Comparison of ENCODE assay signal across 9 cellular contexts in the genomic region with DNA sequence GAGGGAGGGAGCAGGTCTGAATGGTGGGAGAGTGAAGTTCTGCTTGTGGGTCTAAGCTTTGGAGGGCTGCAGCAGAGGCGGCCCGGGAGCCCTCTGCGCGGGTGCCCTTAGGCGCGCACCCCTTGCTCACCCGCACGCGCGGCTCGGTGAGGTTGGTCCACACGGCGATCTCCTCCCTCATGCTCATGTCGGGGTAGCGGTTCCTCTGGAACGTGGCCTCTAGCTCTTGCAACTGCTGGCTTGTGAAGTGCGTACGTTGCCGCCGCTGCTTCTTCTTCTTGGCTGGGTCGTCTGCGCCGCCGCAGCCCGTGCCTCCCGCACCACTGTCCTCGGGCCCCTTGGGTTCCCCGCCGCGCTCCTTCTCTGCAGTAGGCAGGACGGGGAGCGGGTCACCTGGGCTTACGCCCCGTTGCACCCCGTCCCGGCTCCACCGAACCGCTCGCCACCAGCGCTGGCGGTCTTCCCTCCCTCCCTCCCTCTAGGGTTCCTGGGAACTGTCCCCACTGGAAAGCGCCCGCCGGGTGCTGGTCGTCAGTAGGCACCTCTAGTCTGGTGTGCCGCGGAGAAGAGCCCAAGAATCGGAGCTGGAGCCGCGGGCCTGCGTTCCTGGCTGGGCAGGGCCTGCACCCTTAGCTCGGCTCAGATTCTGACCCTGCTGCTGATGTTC. TPM values are rescaled to one million over a fixed set of nuclear protein-coding genes. Genes with fewer than 3 reads are reported as not detected.
DNase-seq lines count a peak whose midpoint lies in the region; TF ChIP-seq lines count a peak whose summit lies in the region.
"Had no signal": no experiment of that assay in that cellular context is flagged by ENCODE, and none has a peak within 500 bp of the region (broad histone marks: within the 10 kb centered on the region; RNA-seq: fewer than 3 reads in every experiment).

No MANE protein-coding gene starts in this region.

- H3K4me1 Mint-ChIP-seq in endodermal cell: peaks cover 30% of the 10 kb centered on the region

- H3K4me3 Mint-ChIP-seq in endodermal cell: peak overlapping the region; percentile 60

- WGBS in endodermal cell (ENCODE audit: insufficient coverage in 1 of 2, insufficient read length in 1 of 2), 2 experiments: 3 to 5% methylated on average over 19 to 52 of the region's 52 CpGs

- H3K4me2 ChIP-seq in PC-9: peak overlapping the region; percentile 92
- H3K4me2 ChIP-seq in parathyroid adenoma (ENCODE audit: low read length): peak overlapping the region; percentile 67

- no peaks in the 10 kb centered on the region for H3K9me3 ChIP-seq in PC-9 (ENCODE audit: insufficient read depth, low read depth)
- H3K9me3 ChIP-seq in endodermal cell (ENCODE audit: control insufficient read depth, low read length): no peaks in the 10 kb centered on the region
- H3K9me3 ChIP-seq in parathyroid adenoma (ENCODE audit: control insufficient read depth, low read length): no peaks in the 10 kb centered on the region

- BruUV-seq in PC-9 (replicated peaks; lab: Mats Ljungman, UMichigan): no TSS peak

- POLR2A ChIA-PET in PC-9 (lab: Charles Lee; ENCODE audit: unreplicated experiment): no interaction called here

- peaks cover 48% of the 10 kb centered on the region for H3K79me2 ChIP-seq in PC-9 (ENCODE audit: low read depth)
- no peaks in the 10 kb centered on the region for H3K79me2 ChIP-seq in parathyroid adenoma

- no peaks in the 10 kb centered on the region for H3K36me3 ChIP-seq in PC-9 (ENCODE audit: low read depth)
- peaks cover 3% of the 10 kb centered on the region for H3K36me3 ChIP-seq in endodermal cell (ENCODE audit: control insufficient read depth, insufficient read depth, low read length)
- H3K36me3 ChIP-seq in parathyroid adenoma (ENCODE audit: control insufficient read depth, insufficient read depth, low read length): no peaks in the 10 kb centered on the region

- H3K9me2 ChIP-seq in PC-9 (ENCODE audit: insufficient read depth): no peaks in the 10 kb centered on the region

- H3K27ac Mint-ChIP-seq in endodermal cell: no peak overlapping the region

- H4K20me1 ChIP-seq in PC-9 (ENCODE audit: insufficient read depth): no peaks in the 10 kb centered on the region

- TF ChIP-seq CTCF in PC-9 (conservative IDR thresholded peaks at IDR 0.05) (no peak), endodermal cell (conservative IDR thresholded peaks at IDR 0.05) (no peak), parathyroid adenoma (IDR thresholded peaks at IDR 0.05) (no peak)

- H3K4me1 ChIP-seq in PC-9 (replicated peaks; ENCODE audit: insufficient read depth) (peaks cover 17% of the 10 kb centered on the region), endodermal cell (ENCODE audit: control insufficient read depth, insufficient read depth, low read length) (no peaks in the 10 kb centered on the region), parathyroid adenoma (peaks cover 3% of the 10 kb centered on the region)

- CTCF ChIA-PET in PC-9 (lab: Charles Lee): no interaction called here

- DNase-seq in ELF-1 (ENCODE audit: low read depth, low spot score) (peak; percentile 85), PC-9 (no peak), endodermal cell (peak; percentile 89), NCI-H1105 (lab: John Stamatoyannopoulos, UW) (no peak), D341Med (ENCODE audit: low spot score) (no peak), cortex of kidney (lab: John Stamatoyannopoulos, UW) (no peak), UCSD-AML1 (lab: John Stamatoyannopoulos, UW; ENCODE audit: unreplicated experiment) (no peak)
- DNase-seq: midbrain had no signal

- H3K27me3 ChIP-seq in PC-9 (ENCODE audit: insufficient read depth, low read depth) (no peaks in the 10 kb centered on the region), endodermal cell (ENCODE audit: control insufficient read depth, insufficient read depth, low read length, poor library complexity, severe bottlenecking) (peaks cover 96% of the 10 kb centered on the region), parathyroid adenoma (ENCODE audit: control insufficient read depth, insufficient read depth, low read length) (peaks cover 34% of the 10 kb centered on the region)

- H3K9me3 Mint-ChIP-seq in endodermal cell: no peaks in the 10 kb centered on the region

- no peaks in the 10 kb centered on the region for H3K36me3 Mint-ChIP-seq in endodermal cell (ENCODE audit: low read depth)

- H2AFZ ChIP-seq in PC-9 (no peak overlapping the region), parathyroid adenoma (no peak overlapping the region)

- intact Hi-C loops in PC-9 (cut with micrococcal nuclease; ENCODE audit: unreplicated experiment): loop anchor here (10.0 kb wide), 1 partner anchor 54 kb away; no protein-coding TSS in a partner anchor

- peaks cover 5% of the 10 kb centered on the region; the same call in 1 of the 2 replicates for H3F3A ChIP-seq in PC-9 (ENCODE audit: insufficient read depth, low read depth)

- H3K4me3 ChIP-seq in PC-9 (peak overlapping the region; percentile 100; the same call in 1 of the 2 replicates), endodermal cell (ENCODE audit: low read length) (peak overlapping the region; percentile 83), parathyroid adenoma (ENCODE audit: low read depth, low read length) (peak overlapping the region; percentile 14)

- H3K27ac ChIP-seq in PC-9 (no peak overlapping the region), endodermal cell (ENCODE audit: low read depth, low read length) (no peak overlapping the region), parathyroid adenoma (no peak overlapping the region)

- H3K27me3 Mint-ChIP-seq in endodermal cell (ENCODE audit: insufficient read depth): peaks cover 91% of the 10 kb centered on the region

- H3K9ac ChIP-seq in endodermal cell (ENCODE audit: extremely low read depth, low read length, poor library complexity, severe bottlenecking) (no peak overlapping the region), parathyroid adenoma (no peak overlapping the region)

RNA-seq across cellular contexts. Expression of gene PITX1, which starts 2.7 kb away (rescaled TPM):
- total RNA-seq in PC-9 (2021) (27.8 and 38.9 TPM in 2 replicates), endodermal cell (1 to 10 TPM; 1.3 to 2.4 TPM)
- polyA plus RNA-seq in endodermal cell (2013, experiment 1 of 2): 5.9 TPM
- polyA plus RNA-seq in endodermal cell (2013, experiment 2 of 2): 5.7 TPM

Comparison
In these comparisons a context has a peak if more than half of its experiments do, and no peak if none do; other contexts are left out.
1. DNase-seq: peak in ELF-1 (single experiment) and endodermal cell (single experiment); none in PC-9 (0 of 2), NCI-H1105 (single experiment), D341Med (single experiment), cortex of kidney (single experiment) and UCSD-AML1 (single experiment).
2. H3K4me3 ChIP-seq: peak in every context shown above with its lines; median percentile 100 in PC-9; 83 in endodermal cell; 14 in parathyroid adenoma.